Comparison of ENCODE assay signal across 1 cellular context in genomic region chr4:147820975-147821374, GRCh38.
TF ChIP-seq lines count a peak whose summit lies in the region.

No MANE protein-coding gene starts in this region.

TF ChIP-seq in GM12878, 131 proteins besides CTCF, POLR2A, EP300 and RAD21:
- TF ChIP-seq, protein P1, sequence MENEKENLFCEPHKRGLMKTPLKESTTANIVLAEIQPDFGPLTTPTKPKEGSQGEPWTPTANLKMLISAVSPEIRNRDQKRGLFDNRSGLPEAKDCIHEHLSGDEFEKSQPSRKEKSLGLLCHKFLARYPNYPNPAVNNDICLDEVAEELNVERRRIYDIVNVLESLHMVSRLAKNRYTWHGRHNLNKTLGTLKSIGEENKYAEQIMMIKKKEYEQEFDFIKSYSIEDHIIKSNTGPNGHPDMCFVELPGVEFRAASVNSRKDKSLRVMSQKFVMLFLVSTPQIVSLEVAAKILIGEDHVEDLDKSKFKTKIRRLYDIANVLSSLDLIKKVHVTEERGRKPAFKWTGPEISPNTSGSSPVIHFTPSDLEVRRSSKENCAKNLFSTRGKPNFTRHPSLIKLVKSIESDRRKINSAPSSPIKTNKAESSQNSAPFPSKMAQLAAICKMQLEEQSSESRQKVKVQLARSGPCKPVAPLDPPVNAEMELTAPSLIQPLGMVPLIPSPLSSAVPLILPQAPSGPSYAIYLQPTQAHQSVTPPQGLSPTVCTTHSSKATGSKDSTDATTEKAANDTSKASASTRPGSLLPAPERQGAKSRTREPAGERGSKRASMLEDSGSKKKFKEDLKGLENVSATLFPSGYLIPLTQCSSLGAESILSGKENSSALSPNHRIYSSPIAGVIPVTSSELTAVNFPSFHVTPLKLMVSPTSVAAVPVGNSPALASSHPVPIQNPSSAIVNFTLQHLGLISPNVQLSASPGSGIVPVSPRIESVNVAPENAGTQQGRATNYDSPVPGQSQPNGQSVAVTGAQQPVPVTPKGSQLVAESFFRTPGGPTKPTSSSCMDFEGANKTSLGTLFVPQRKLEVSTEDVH (IDR thresholded peaks at IDR 0.05; ENCODE audit: low read depth, partially characterized antibody), result no peak
- TF ChIP-seq POLR2AphosphoS5 (IDR thresholded peaks at IDR 0.05; ENCODE audit: low read length) (no peak), NFXL1 (IDR thresholded peaks at IDR 0.05; ENCODE audit: borderline replicate concordance) (no peak), CUX1 (IDR thresholded peaks at IDR 0.05; ENCODE audit: insufficient replicate concordance, low read depth, low read length) (no peak), ETV6 (conservative IDR thresholded peaks at IDR 0.05 in 1 of 2, IDR thresholded peaks at IDR 0.05 in 1 of 2; ENCODE audit: borderline replicate concordance in 1 of 2, low read depth in 1 of 2) (no peak), IKZF1 (conservative IDR thresholded peaks at IDR 0.05) (no peak), BACH1 (IDR thresholded peaks at IDR 0.05; ENCODE audit: borderline replicate concordance) (no peak), WRNIP1 (IDR thresholded peaks at IDR 0.05; ENCODE audit: borderline replicate concordance, low read depth, low read length) (no peak), LARP7 (IDR thresholded peaks at IDR 0.05) (no peak), CREB1 (IDR thresholded peaks at IDR 0.05; ENCODE audit: low read depth) (no peak), SMAD5 (IDR thresholded peaks at IDR 0.05; ENCODE audit: low read depth) (no peak), NR2F1 (conservative IDR thresholded peaks at IDR 0.05) (no peak), PAX5 (IDR thresholded peaks at IDR 0.05; ENCODE audit: borderline replicate concordance, low read depth, low read length) (no peak), DPF2 (IDR thresholded peaks at IDR 0.05) (no peak), TCF12 (IDR thresholded peaks at IDR 0.05; ENCODE audit: low read depth, low read length) (no peak), MYB (IDR thresholded peaks at IDR 0.05; ENCODE audit: borderline replicate concordance, low read depth, low read length) (no peak), SMARCA5 (IDR thresholded peaks at IDR 0.05) (no peak), ZZZ3 (IDR thresholded peaks at IDR 0.05; ENCODE audit: control insufficient read depth, insufficient read length, low read depth) (no peak)
